ENCODE assay signal across 1 cellular context in the genomic region with DNA sequence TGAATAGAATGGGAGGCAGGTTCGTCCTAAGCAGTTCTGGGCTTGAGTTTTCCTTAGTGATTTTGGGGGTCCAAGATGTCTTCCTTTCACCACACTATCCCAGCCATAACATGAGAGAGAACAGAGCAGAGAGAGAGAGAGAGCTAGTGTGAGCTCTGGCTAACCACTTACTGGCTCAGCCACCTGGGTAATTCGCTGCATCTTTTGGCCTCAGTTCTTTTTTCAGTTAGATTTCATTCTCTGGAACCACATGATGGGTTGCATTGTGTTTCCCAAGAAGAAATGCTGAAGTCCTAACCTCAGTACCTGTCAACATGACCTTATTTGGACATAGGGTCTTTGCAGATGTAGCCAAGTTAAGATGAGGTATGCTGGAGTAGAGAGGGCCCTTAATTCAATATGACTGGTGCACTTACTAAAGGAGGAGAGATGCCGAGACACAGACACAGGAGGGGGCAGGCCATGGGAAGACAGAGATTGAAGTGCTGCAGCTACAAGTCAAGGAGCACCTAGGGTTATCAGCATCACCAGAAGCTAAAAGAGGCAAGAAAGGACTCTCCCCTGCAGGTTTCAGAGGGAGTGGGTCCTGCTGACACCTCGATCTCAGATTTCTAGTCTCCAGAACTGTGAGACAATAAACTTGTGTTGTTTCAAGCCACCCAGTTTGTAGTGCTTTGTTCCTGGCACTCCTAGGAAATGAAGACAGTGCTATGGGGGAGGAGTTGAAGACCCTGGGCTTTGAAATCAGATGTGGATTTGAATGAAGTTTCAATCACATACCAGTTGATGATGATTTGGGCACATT.
TF ChIP-seq lines count a peak whose summit lies in the region.

No MANE protein-coding gene starts in this region.

TF ChIP-seq in K562, 482 proteins besides CTCF, POLR2A, EP300 and RAD21 (continued from another document):
- no peak for TF ChIP-seq TARDBP (IDR thresholded peaks at IDR 0.05)
- no peak for TF ChIP-seq ZNF507 (tag; conservative IDR thresholded peaks at IDR 0.05)
- TF ChIP-seq ZNF551 (CRISPR knock-in tag; IDR thresholded peaks at IDR 0.05), result no peak
- no peak for TF ChIP-seq NR2F6 (CRISPR knock-in tag; IDR thresholded peaks at IDR 0.05)
- TF ChIP-seq CHCHD3 (CRISPR knock-in tag; IDR thresholded peaks at IDR 0.05), result no peak
- TF ChIP-seq, protein P1, sequence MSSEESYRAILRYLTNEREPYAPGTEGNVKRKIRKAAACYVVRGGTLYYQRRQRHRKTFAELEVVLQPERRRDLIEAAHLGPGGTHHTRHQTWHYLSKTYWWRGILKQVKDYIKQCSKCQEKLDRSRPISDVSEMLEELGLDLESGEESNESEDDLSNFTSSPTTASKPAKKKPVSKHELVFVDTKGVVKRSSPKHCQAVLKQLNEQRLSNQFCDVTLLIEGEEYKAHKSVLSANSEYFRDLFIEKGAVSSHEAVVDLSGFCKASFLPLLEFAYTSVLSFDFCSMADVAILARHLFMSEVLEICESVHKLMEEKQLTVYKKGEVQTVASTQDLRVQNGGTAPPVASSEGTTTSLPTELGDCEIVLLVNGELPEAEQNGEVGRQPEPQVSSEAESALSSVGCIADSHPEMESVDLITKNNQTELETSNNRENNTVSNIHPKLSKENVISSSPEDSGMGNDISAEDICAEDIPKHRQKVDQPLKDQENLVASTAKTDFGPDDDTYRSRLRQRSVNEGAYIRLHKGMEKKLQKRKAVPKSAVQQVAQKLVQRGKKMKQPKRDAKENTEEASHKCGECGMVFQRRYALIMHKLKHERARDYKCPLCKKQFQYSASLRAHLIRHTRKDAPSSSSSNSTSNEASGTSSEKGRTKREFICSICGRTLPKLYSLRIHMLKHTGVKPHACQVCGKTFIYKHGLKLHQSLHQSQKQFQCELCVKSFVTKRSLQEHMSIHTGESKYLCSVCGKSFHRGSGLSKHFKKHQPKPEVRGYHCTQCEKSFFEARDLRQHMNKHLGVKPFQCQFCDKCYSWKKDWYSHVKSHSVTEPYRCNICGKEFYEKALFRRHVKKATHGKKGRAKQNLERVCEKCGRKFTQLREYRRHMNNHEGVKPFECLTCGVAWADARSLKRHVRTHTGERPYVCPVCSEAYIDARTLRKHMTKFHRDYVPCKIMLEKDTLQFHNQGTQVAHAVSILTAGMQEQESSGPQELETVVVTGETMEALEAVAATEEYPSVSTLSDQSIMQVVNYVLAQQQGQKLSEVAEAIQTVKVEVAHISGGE (CRISPR knock-in tag; IDR thresholded peaks at IDR 0.05), result no peak
- TF ChIP-seq ZNF239 (CRISPR knock-in tag; IDR thresholded peaks at IDR 0.05), result no peak
- TF ChIP-seq, protein P2, sequence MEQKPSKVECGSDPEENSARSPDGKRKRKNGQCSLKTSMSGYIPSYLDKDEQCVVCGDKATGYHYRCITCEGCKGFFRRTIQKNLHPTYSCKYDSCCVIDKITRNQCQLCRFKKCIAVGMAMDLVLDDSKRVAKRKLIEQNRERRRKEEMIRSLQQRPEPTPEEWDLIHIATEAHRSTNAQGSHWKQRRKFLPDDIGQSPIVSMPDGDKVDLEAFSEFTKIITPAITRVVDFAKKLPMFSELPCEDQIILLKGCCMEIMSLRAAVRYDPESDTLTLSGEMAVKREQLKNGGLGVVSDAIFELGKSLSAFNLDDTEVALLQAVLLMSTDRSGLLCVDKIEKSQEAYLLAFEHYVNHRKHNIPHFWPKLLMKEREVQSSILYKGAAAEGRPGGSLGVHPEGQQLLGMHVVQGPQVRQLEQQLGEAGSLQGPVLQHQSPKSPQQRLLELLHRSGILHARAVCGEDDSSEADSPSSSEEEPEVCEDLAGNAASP (IDR thresholded peaks at IDR 0.05), result no peak
- no peak for TF ChIP-seq KAT2B (IDR thresholded peaks at IDR 0.05; ENCODE audit: low read depth, low read length)
- peak; percentile 50 for TF ChIP-seq CBFA2T2 (conservative IDR thresholded peaks at IDR 0.05)
- TF ChIP-seq, protein P3, sequence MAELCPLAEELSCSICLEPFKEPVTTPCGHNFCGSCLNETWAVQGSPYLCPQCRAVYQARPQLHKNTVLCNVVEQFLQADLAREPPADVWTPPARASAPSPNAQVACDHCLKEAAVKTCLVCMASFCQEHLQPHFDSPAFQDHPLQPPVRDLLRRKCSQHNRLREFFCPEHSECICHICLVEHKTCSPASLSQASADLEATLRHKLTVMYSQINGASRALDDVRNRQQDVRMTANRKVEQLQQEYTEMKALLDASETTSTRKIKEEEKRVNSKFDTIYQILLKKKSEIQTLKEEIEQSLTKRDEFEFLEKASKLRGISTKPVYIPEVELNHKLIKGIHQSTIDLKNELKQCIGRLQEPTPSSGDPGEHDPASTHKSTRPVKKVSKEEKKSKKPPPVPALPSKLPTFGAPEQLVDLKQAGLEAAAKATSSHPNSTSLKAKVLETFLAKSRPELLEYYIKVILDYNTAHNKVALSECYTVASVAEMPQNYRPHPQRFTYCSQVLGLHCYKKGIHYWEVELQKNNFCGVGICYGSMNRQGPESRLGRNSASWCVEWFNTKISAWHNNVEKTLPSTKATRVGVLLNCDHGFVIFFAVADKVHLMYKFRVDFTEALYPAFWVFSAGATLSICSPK (IDR thresholded peaks at IDR 0.05; ENCODE audit: borderline replicate concordance), result no peak
- no peak for TF ChIP-seq ZNF23 (CRISPR knock-in tag; IDR thresholded peaks at IDR 0.05)
- no peak for TF ChIP-seq MAFG (tag; conservative IDR thresholded peaks at IDR 0.05)
- TF ChIP-seq HLTF (IDR thresholded peaks at IDR 0.05), result no peak
- TF ChIP-seq, protein P4, sequence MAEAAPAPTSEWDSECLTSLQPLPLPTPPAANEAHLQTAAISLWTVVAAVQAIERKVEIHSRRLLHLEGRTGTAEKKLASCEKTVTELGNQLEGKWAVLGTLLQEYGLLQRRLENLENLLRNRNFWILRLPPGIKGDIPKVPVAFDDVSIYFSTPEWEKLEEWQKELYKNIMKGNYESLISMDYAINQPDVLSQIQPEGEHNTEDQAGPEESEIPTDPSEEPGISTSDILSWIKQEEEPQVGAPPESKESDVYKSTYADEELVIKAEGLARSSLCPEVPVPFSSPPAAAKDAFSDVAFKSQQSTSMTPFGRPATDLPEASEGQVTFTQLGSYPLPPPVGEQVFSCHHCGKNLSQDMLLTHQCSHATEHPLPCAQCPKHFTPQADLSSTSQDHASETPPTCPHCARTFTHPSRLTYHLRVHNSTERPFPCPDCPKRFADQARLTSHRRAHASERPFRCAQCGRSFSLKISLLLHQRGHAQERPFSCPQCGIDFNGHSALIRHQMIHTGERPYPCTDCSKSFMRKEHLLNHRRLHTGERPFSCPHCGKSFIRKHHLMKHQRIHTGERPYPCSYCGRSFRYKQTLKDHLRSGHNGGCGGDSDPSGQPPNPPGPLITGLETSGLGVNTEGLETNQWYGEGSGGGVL (CRISPR knock-in tag; IDR thresholded peaks at IDR 0.05), result no peak
- TF ChIP-seq SNRNP70 (optimal IDR thresholded peaks at IDR 0.05; ENCODE audit: low read depth, low read length), result no peak
- TF ChIP-seq NR2C2 (CRISPR knock-in tag; IDR thresholded peaks at IDR 0.05), result no peak
- TF ChIP-seq NR2C2 (tag; IDR thresholded peaks at IDR 0.05), result no peak
- TF ChIP-seq DPF2 (IDR thresholded peaks at IDR 0.05), result 0 out of 2 replicates have a peak, but pooled peaks have one; percentile 22
- TF ChIP-seq SMAD3 (CRISPR knock-in tag; conservative IDR thresholded peaks at IDR 0.05), result no peak
